Comparison of ENCODE assay signal across 26 cellular contexts in genomic region chr15:58095415-58095814, GRCh38. TPM values are rescaled to one million over a fixed set of nuclear protein-coding genes. Genes with fewer than 3 reads are reported as not detected.
"Had no signal": no experiment of that assay in that cellular context is flagged by ENCODE, and none has a peak within 500 bp of the region (broad histone marks: within the 10 kb centered on the region; RNA-seq: fewer than 3 reads in every experiment).

No MANE protein-coding gene starts in this region.

- H3K36me3 Mint-ChIP-seq: immature natural killer cell, naive B cell, type B pancreatic cell had no signal

- H3K9me3 ChIP-seq: gastrocnemius medialis, psoas muscle, suprapubic skin, thyroid gland had no signal

- H3K9me3 Mint-ChIP-seq: effector memory CD8-positive, alpha-beta T cell; type B pancreatic cell had no signal

- H3K4me3 ChIP-seq: esophagus muscularis mucosa, gastrocnemius medialis, heart right ventricle, psoas muscle, suprapubic skin, thyroid gland had no signal

- H3K27ac ChIP-seq: epithelial cell of prostate, esophagus muscularis mucosa, gastrocnemius medialis, heart right ventricle, parathyroid adenoma, psoas muscle, suprapubic skin, thyroid gland had no signal

- ATAC-seq: effector memory CD8-positive, alpha-beta T cell; gastrocnemius medialis; heart right ventricle; left cardiac atrium; left ventricle myocardium superior; psoas muscle; sciatic nerve had no signal

- H3K36me3 ChIP-seq: esophagus muscularis mucosa, gastrocnemius medialis, heart right ventricle, suprapubic skin, thyroid gland had no signal

- H3K4me1 Mint-ChIP-seq: immature natural killer cell, naive B cell, nephron had no signal

- H3K4me1 ChIP-seq: esophagus muscularis mucosa, gastrocnemius medialis, heart right ventricle, parathyroid adenoma, psoas muscle, suprapubic skin, thyroid gland had no signal

- H3K4me3 Mint-ChIP-seq: dendritic cell treated with granulocyte-macrophage colony-stimulating factor and Interleukin-4, amounts not matched to agents 40 ng/mL and 50 ng/mL, for 4 days; effector memory CD8-positive, alpha-beta T cell; immature natural killer cell; naive B cell; nephron; type B pancreatic cell had no signal

- H3K27me3 ChIP-seq: esophagus muscularis mucosa, gastrocnemius medialis, heart right ventricle, suprapubic skin, thyroid gland had no signal

- DNase-seq: effector memory CD8-positive, alpha-beta T cell; gastrocnemius medialis; heart right ventricle; hypothalamus; immature natural killer cell; left cardiac atrium; left ventricle myocardium superior; mesendoderm; naive B cell; occipital lobe; psoas muscle; retina; stimulated activated CD4-positive, alpha-beta T cell treated with anti-CD3 and anti-CD28 coated beads, Interleukin-2, amount 100 ng/mL, for 24 hours; stimulated activated CD4-positive, alpha-beta T cell treated with anti-CD3 and anti-CD28 coated beads, Interleukin-4, amount 100 ng/mL, for 4 hours; stimulated activated naive CD4-positive, alpha-beta T cell treated with Interleukin-2 at 50 U/mL for 16 hours; thyroid gland had no signal

- H3K27ac Mint-ChIP-seq: dendritic cell treated with granulocyte-macrophage colony-stimulating factor and Interleukin-4, amounts not matched to agents 40 ng/mL and 50 ng/mL, for 4 days; effector memory CD8-positive, alpha-beta T cell; immature natural killer cell; nephron; type B pancreatic cell had no signal

RNA-seq across cellular contexts. Expression of gene AQP9, which starts 42.8 kb away (rescaled TPM):
- total RNA-seq: fibroblast of villous mesenchyme, lung microvascular endothelial cell had no signal
